17 cellular contexts compared by ENCODE assay signal in genomic region chr12:22410497-22410896, GRCh38.
DNase-seq lines count a peak whose midpoint lies in the region; ATAC-seq and TF ChIP-seq lines count a peak whose summit lies in the region.
"Had no signal": no experiment of that assay in that cellular context is flagged by ENCODE, and none has a peak within 500 bp of the region (broad histone marks: within the 10 kb centered on the region; RNA-seq: fewer than 3 reads in every experiment).

No MANE protein-coding gene starts in this region.

- TF ChIP-seq CTCF in testis (IDR thresholded peaks at IDR 0.05), result no peak

- H3K4me1 ChIP-seq in testis, result peaks cover 6% of the 10 kb centered on the region

- DNase-seq in DMS53 treated with DMSO at 0.1 percent for 48 hours (lab: John Stamatoyannopoulos, UW; ENCODE audit: unreplicated experiment) (peak; percentile 89), LoVo (ENCODE audit: low spot score) (peak; percentile 69), renal cortical epithelial cell (ENCODE audit: low read depth) (peak; percentile 84), COLO668 (lab: John Stamatoyannopoulos, UW; ENCODE audit: unreplicated experiment) (no peak), testis (no peak)
- DNase-seq: activated CD4-positive, CD25-positive, alpha-beta regulatory T cell treated with anti-CD3 and anti-CD28 coated beads, Interleukin-2, amount 50 U/mL, for 72 hours; activated effector memory CD4-positive, alpha-beta T cell treated with Interleukin-2 at 50 U/mL for 16 hours; effector CD4-positive, alpha-beta T cell; gastrocnemius medialis; GDM1; H7; islet precursor cell; naive B cell; NCI-H2227 treated with DMSO at 0.1 percent for 48 hours; stimulated activated naive CD4-positive, alpha-beta T cell had no signal

- H3K27me3 ChIP-seq in testis, result no peaks in the 10 kb centered on the region
- H3K27me3 ChIP-seq: gastrocnemius medialis had no signal

- WGBS in testis, 2 donors, result 64 to 82% methylated on average over 3 of the region's 3 CpGs

- no peak for TF ChIP-seq POLR2A in testis (IDR thresholded peaks at IDR 0.05)

- H3K36me3 ChIP-seq in testis (ENCODE audit: low read depth, missing control alignments), result no peaks in the 10 kb centered on the region
- H3K36me3 ChIP-seq: gastrocnemius medialis had no signal

- intact Hi-C loops in testis (cut with DNase I; ENCODE audit: low total_unique reads), result no loop called here

- H3K4me3 ChIP-seq in testis, result no peak overlapping the region
- H3K4me3 ChIP-seq: gastrocnemius medialis had no signal

- no peak overlapping the region for H3K27ac ChIP-seq in testis
- H3K27ac ChIP-seq: gastrocnemius medialis had no signal

- no peaks in the 10 kb centered on the region for H3K9me3 ChIP-seq in testis
- H3K9me3 ChIP-seq: gastrocnemius medialis had no signal

- peak; percentile 94 for ATAC-seq in esophagus mucosa
- ATAC-seq in HG03571 (IDR thresholded peaks at IDR 0.05; ENCODE audit: unreplicated experiment), result no peak
- ATAC-seq: gastrocnemius medialis had no signal

Comparison
In these comparisons a context has a peak if more than half of its experiments do, and no peak if none do; other contexts are left out.
1. DNase-seq: peak in DMS53 treated with DMSO at 0.1 percent for 48 hours (single experiment), LoVo (single experiment) and renal cortical epithelial cell (single experiment); none in COLO668 (single experiment) and testis (single experiment).